Comparison of ENCODE assay signal across 1 cellular context in the genomic region with DNA sequence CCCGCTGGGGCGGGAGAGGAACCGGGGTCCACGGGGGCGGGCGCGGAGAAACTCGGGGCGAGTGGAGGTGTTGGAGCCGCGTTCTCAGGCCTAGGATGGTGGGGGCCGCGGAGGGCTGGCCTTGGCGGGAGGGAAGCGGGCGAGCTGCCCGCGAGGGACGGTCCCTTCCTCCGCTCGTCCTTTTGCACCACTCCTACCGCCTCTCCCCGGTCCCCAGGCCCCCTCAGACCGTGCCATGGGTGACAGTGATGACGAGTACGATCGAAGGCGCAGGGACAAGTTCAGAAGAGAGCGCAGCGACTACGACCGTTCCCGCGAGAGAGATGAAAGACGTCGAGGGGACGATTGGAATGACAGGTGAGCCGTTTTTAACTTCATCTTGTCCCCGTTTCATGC.
TF ChIP-seq lines count a peak whose summit lies in the region.

No MANE protein-coding gene starts in this region.

TF ChIP-seq in HepG2, 621 proteins besides CTCF, POLR2A, EP300 and RAD21 (continues in another document):
- TF ChIP-seq ZNF563 (CRISPR knock-in tag; IDR thresholded peaks at IDR 0.05) (peak; percentile 10; the same call in 1 of the 2 replicates), AHR (CRISPR knock-in tag; IDR thresholded peaks at IDR 0.05) (peak; percentile 64; the same call in 1 of the 2 replicates), NAIF1 (CRISPR knock-in tag; IDR thresholded peaks at IDR 0.05; ENCODE audit: borderline replicate concordance) (0 out of 2 replicates have a peak, but pooled peaks have one; percentile 49), CREB1 (IDR thresholded peaks at IDR 0.05) (peak; percentile 55), CREB1 (CRISPR knock-in tag; IDR thresholded peaks at IDR 0.05) (no peak), IRF2 (CRISPR knock-in tag; IDR thresholded peaks at IDR 0.05) (no peak), ZNF552 (CRISPR knock-in tag; IDR thresholded peaks at IDR 0.05; ENCODE audit: borderline replicate concordance) (no peak), SIX1 (CRISPR knock-in tag; IDR thresholded peaks at IDR 0.05; ENCODE audit: borderline replicate concordance) (no peak), TGIF2 (CRISPR knock-in tag; IDR thresholded peaks at IDR 0.05) (0 out of 2 replicates have a peak, but pooled peaks have one; percentile 21), AGO2 (optimal IDR thresholded peaks at IDR 0.05; ENCODE audit: low read depth, low read length) (peak; percentile 12), ZNF441 (CRISPR knock-in tag; IDR thresholded peaks at IDR 0.05; ENCODE audit: borderline replicate concordance) (no peak), ZNF616 (CRISPR knock-in tag; IDR thresholded peaks at IDR 0.05; ENCODE audit: low read depth) (0 out of 2 replicates have a peak, but pooled peaks have one; percentile 1), ZNF678 (CRISPR knock-in tag; IDR thresholded peaks at IDR 0.05) (0 out of 2 replicates have a peak, but pooled peaks have one; percentile 6), ZNF879 (CRISPR knock-in tag; IDR thresholded peaks at IDR 0.05) (0 out of 2 replicates have a peak, but pooled peaks have one; percentile 14), ZNF558 (CRISPR knock-in tag; IDR thresholded peaks at IDR 0.05; ENCODE audit: borderline replicate concordance) (peak; percentile 26; the same call in 1 of the 2 replicates), PRMT3 (CRISPR knock-in tag; IDR thresholded peaks at IDR 0.05; ENCODE audit: borderline replicate concordance, low read depth) (no peak), ZNF3 (CRISPR knock-in tag; IDR thresholded peaks at IDR 0.05) (no peak), NCOR1 (IDR thresholded peaks at IDR 0.05; ENCODE audit: borderline replicate concordance, low read length) (0 out of 2 replicates have a peak, but pooled peaks have one; percentile 25), ASH2L (IDR thresholded peaks at IDR 0.05; ENCODE audit: insufficient read length, low read depth, low read length) (peak; percentile 73), GFI1 (CRISPR knock-in tag; IDR thresholded peaks at IDR 0.05; ENCODE audit: borderline replicate concordance) (peak; percentile 16; the same call in 1 of the 2 replicates)
- TF ChIP-seq, protein P1, sequence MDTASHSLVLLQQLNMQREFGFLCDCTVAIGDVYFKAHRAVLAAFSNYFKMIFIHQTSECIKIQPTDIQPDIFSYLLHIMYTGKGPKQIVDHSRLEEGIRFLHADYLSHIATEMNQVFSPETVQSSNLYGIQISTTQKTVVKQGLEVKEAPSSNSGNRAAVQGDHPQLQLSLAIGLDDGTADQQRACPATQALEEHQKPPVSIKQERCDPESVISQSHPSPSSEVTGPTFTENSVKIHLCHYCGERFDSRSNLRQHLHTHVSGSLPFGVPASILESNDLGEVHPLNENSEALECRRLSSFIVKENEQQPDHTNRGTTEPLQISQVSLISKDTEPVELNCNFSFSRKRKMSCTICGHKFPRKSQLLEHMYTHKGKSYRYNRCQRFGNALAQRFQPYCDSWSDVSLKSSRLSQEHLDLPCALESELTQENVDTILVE (CRISPR knock-in tag; IDR thresholded peaks at IDR 0.05): no peak
- TF ChIP-seq, protein P2, sequence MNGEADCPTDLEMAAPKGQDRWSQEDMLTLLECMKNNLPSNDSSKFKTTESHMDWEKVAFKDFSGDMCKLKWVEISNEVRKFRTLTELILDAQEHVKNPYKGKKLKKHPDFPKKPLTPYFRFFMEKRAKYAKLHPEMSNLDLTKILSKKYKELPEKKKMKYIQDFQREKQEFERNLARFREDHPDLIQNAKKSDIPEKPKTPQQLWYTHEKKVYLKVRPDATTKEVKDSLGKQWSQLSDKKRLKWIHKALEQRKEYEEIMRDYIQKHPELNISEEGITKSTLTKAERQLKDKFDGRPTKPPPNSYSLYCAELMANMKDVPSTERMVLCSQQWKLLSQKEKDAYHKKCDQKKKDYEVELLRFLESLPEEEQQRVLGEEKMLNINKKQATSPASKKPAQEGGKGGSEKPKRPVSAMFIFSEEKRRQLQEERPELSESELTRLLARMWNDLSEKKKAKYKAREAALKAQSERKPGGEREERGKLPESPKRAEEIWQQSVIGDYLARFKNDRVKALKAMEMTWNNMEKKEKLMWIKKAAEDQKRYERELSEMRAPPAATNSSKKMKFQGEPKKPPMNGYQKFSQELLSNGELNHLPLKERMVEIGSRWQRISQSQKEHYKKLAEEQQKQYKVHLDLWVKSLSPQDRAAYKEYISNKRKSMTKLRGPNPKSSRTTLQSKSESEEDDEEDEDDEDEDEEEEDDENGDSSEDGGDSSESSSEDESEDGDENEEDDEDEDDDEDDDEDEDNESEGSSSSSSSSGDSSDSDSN (CRISPR knock-in tag; IDR thresholded peaks at IDR 0.05): peak; percentile 58; the same call in 1 of the 2 replicates
- TF ChIP-seq, protein P3, sequence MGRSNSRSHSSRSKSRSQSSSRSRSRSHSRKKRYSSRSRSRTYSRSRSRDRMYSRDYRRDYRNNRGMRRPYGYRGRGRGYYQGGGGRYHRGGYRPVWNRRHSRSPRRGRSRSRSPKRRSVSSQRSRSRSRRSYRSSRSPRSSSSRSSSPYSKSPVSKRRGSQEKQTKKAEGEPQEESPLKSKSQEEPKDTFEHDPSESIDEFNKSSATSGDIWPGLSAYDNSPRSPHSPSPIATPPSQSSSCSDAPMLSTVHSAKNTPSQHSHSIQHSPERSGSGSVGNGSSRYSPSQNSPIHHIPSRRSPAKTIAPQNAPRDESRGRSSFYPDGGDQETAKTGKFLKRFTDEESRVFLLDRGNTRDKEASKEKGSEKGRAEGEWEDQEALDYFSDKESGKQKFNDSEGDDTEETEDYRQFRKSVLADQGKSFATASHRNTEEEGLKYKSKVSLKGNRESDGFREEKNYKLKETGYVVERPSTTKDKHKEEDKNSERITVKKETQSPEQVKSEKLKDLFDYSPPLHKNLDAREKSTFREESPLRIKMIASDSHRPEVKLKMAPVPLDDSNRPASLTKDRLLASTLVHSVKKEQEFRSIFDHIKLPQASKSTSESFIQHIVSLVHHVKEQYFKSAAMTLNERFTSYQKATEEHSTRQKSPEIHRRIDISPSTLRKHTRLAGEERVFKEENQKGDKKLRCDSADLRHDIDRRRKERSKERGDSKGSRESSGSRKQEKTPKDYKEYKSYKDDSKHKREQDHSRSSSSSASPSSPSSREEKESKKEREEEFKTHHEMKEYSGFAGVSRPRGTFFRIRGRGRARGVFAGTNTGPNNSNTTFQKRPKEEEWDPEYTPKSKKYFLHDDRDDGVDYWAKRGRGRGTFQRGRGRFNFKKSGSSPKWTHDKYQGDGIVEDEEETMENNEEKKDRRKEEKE (IDR thresholded peaks at IDR 0.05): no peak
- TF ChIP-seq, protein P4, sequence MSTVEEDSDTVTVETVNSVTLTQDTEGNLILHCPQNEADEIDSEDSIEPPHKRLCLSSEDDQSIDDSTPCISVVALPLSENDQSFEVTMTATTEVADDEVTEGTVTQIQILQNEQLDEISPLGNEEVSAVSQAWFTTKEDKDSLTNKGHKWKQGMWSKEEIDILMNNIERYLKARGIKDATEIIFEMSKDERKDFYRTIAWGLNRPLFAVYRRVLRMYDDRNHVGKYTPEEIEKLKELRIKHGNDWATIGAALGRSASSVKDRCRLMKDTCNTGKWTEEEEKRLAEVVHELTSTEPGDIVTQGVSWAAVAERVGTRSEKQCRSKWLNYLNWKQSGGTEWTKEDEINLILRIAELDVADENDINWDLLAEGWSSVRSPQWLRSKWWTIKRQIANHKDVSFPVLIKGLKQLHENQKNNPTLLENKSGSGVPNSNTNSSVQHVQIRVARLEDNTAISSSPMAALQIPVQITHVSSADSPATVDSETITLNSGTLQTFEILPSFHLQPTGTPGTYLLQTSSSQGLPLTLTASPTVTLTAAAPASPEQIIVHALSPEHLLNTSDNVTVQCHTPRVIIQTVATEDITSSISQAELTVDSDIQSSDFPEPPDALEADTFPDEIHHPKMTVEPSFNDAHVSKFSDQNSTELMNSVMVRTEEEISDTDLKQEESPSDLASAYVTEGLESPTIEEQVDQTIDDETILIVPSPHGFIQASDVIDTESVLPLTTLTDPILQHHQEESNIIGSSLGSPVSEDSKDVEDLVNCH (CRISPR knock-in tag; IDR thresholded peaks at IDR 0.05): no peak
- TF ChIP-seq, protein P5, sequence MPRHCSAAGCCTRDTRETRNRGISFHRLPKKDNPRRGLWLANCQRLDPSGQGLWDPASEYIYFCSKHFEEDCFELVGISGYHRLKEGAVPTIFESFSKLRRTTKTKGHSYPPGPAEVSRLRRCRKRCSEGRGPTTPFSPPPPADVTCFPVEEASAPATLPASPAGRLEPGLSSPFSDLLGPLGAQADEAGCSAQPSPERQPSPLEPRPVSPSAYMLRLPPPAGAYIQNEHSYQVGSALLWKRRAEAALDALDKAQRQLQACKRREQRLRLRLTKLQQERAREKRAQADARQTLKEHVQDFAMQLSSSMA (CRISPR knock-in tag; IDR thresholded peaks at IDR 0.05): 0 out of 2 replicates have a peak, but pooled peaks have one; percentile 16
- TF ChIP-seq, protein P6, sequence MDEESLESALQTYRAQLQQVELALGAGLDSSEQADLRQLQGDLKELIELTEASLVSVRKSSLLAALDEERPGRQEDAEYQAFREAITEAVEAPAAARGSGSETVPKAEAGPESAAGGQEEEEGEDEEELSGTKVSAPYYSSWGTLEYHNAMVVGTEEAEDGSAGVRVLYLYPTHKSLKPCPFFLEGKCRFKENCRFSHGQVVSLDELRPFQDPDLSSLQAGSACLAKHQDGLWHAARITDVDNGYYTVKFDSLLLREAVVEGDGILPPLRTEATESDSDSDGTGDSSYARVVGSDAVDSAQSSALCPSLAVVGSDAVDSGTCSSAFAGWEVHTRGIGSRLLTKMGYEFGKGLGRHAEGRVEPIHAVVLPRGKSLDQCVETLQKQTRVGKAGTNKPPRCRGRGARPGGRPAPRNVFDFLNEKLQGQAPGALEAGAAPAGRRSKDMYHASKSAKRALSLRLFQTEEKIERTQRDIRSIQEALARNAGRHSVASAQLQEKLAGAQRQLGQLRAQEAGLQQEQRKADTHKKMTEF (CRISPR knock-in tag; IDR thresholded peaks at IDR 0.05): 0 out of 2 replicates have a peak, but pooled peaks have one; percentile 0
- TF ChIP-seq, protein P7, sequence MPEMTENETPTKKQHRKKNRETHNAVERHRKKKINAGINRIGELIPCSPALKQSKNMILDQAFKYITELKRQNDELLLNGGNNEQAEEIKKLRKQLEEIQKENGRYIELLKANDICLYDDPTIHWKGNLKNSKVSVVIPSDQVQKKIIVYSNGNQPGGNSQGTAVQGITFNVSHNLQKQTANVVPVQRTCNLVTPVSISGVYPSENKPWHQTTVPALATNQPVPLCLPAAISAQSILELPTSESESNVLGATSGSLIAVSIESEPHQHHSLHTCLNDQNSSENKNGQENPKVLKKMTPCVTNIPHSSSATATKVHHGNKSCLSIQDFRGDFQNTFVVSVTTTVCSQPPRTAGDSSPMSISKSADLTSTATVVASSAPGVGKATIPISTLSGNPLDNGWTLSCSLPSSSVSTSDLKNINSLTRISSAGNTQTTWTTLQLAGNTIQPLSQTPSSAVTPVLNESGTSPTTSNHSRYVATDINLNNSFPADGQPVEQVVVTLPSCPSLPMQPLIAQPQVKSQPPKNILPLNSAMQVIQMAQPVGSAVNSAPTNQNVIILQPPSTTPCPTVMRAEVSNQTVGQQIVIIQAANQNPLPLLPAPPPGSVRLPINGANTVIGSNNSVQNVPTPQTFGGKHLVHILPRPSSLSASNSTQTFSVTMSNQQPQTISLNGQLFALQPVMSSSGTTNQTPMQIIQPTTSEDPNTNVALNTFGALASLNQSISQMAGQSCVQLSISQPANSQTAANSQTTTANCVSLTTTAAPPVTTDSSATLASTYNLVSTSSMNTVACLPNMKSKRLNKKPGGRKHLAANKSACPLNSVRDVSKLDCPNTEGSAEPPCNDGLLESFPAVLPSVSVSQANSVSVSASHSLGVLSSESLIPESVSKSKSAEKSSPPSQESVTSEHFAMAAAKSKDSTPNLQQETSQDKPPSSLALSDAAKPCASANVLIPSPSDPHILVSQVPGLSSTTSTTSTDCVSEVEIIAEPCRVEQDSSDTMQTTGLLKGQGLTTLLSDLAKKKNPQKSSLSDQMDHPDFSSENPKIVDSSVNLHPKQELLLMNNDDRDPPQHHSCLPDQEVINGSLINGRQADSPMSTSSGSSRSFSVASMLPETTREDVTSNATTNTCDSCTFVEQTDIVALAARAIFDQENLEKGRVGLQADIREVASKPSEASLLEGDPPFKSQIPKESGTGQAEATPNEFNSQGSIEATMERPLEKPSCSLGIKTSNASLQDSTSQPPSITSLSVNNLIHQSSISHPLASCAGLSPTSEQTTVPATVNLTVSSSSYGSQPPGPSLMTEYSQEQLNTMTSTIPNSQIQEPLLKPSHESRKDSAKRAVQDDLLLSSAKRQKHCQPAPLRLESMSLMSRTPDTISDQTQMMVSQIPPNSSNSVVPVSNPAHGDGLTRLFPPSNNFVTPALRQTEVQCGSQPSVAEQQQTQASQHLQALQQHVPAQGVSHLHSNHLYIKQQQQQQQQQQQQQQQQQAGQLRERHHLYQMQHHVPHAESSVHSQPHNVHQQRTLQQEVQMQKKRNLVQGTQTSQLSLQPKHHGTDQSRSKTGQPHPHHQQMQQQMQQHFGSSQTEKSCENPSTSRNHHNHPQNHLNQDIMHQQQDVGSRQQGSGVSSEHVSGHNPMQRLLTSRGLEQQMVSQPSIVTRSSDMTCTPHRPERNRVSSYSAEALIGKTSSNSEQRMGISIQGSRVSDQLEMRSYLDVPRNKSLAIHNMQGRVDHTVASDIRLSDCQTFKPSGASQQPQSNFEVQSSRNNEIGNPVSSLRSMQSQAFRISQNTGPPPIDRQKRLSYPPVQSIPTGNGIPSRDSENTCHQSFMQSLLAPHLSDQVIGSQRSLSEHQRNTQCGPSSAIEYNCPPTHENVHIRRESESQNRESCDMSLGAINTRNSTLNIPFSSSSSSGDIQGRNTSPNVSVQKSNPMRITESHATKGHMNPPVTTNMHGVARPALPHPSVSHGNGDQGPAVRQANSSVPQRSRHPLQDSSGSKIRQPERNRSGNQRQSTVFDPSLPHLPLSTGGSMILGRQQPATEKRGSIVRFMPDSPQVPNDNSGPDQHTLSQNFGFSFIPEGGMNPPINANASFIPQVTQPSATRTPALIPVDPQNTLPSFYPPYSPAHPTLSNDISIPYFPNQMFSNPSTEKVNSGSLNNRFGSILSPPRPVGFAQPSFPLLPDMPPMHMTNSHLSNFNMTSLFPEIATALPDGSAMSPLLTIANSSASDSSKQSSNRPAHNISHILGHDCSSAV (CRISPR knock-in tag; IDR thresholded peaks at IDR 0.05; ENCODE audit: borderline replicate concordance): no peak
- TF ChIP-seq, protein P8, sequence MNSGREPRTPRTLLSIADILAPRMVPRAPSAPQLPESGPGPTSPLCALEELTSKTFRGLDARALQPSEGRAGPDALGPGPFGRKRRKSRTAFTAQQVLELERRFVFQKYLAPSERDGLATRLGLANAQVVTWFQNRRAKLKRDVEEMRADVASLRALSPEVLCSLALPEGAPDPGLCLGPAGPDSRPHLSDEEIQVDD (CRISPR knock-in tag; IDR thresholded peaks at IDR 0.05; ENCODE audit: borderline replicate concordance): no peak
- TF ChIP-seq, protein P9, sequence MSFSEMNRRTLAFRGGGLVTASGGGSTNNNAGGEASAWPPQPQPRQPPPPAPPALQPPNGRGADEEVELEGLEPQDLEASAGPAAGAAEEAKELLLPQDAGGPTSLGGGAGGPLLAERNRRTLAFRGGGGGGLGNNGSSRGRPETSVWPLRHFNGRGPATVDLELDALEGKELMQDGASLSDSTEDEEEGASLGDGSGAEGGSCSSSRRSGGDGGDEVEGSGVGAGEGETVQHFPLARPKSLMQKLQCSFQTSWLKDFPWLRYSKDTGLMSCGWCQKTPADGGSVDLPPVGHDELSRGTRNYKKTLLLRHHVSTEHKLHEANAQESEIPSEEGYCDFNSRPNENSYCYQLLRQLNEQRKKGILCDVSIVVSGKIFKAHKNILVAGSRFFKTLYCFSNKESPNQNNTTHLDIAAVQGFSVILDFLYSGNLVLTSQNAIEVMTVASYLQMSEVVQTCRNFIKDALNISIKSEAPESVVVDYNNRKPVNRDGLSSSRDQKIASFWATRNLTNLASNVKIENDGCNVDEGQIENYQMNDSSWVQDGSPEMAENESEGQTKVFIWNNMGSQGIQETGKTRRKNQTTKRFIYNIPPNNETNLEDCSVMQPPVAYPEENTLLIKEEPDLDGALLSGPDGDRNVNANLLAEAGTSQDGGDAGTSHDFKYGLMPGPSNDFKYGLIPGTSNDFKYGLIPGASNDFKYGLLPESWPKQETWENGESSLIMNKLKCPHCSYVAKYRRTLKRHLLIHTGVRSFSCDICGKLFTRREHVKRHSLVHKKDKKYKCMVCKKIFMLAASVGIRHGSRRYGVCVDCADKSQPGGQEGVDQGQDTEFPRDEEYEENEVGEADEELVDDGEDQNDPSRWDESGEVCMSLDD (CRISPR knock-in tag; IDR thresholded peaks at IDR 0.05; ENCODE audit: borderline replicate concordance): 0 out of 2 replicates have a peak, but pooled peaks have one; percentile 10
